Comparison of ENCODE assay signal across 1 cellular context in the genomic region with DNA sequence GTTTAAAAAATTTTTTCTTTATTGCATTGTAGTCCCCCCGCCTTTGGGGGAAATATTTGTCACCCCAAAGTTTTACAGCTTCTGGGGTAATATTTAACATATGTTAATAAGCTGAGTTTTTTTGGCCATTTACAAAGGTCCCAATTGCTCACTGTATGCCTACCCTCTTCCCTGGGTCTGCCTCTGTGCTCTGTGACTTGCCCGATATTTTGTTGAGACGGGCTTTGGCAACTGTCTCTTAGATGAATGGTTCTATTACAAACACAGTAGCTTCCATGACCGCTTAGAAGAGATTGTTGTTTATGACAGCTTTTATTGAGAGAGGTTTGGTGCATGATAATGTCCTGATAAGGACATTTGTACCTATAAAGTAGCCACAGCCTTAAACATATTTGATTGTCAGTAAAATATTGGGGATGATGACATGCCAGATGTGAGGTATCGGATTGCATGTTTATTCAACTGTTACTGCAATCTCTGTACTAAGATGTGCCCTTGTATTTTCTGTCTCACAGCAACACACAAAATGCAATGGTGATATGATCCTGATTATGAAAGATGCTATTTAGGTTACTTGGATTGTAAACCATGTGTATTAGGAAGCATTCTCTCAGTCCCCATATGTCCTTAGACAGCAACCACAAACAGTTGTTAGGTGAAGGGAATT.
TF ChIP-seq lines count a peak whose summit lies in the region.

No MANE protein-coding gene starts in this region.

TF ChIP-seq in HEK293, 187 proteins besides CTCF, POLR2A, EP300 and RAD21 (continued from another document and continues in another):
- TF ChIP-seq HOXC10 (CRISPR knock-in tag; IDR thresholded peaks at IDR 0.05) (no peak), ZBTB17 (tag by site-specific recombination; IDR thresholded peaks at IDR 0.05) (no peak), KLF10 (tag by site-specific recombination; IDR thresholded peaks at IDR 0.05) (no peak), ZFHX2 (tag by site-specific recombination; conservative IDR thresholded peaks at IDR 0.05) (no peak), ZNF544 (tag by site-specific recombination; IDR thresholded peaks at IDR 0.05) (no peak), ZNF155 (tag by site-specific recombination; IDR thresholded peaks at IDR 0.05) (no peak), REPIN1 (tag by site-specific recombination; IDR thresholded peaks at IDR 0.05; ENCODE audit: low read depth) (no peak), BCL6B (tag by site-specific recombination; IDR thresholded peaks at IDR 0.05) (no peak), ZNF664 (tag by site-specific recombination; IDR thresholded peaks at IDR 0.05) (peak; percentile 73; the same call in 1 of the 2 replicates), ZSCAN30 (tag by site-specific recombination; IDR thresholded peaks at IDR 0.05) (peak; percentile 98), ZFP69B (tag by site-specific recombination; IDR thresholded peaks at IDR 0.05) (no peak), ZNF140 (tag by site-specific recombination; IDR thresholded peaks at IDR 0.05) (no peak), ZBTB49 (tag by site-specific recombination; IDR thresholded peaks at IDR 0.05; ENCODE audit: low read depth) (no peak), SP7 (tag by site-specific recombination; IDR thresholded peaks at IDR 0.05) (peak; percentile 33; the same call in 1 of the 2 replicates), ZNF366 (tag by site-specific recombination; conservative IDR thresholded peaks at IDR 0.05) (0 out of 2 replicates have a peak, but pooled peaks have one; percentile 35), HOXD13 (CRISPR knock-in tag; IDR thresholded peaks at IDR 0.05; ENCODE audit: borderline replicate concordance) (no peak), GLI2 (tag by site-specific recombination; IDR thresholded peaks at IDR 0.05; ENCODE audit: borderline replicate concordance, low read depth) (no peak), ZBTB11 (tag by site-specific recombination; conservative IDR thresholded peaks at IDR 0.05; ENCODE audit: low read depth) (no peak)
- TF ChIP-seq, protein P1, sequence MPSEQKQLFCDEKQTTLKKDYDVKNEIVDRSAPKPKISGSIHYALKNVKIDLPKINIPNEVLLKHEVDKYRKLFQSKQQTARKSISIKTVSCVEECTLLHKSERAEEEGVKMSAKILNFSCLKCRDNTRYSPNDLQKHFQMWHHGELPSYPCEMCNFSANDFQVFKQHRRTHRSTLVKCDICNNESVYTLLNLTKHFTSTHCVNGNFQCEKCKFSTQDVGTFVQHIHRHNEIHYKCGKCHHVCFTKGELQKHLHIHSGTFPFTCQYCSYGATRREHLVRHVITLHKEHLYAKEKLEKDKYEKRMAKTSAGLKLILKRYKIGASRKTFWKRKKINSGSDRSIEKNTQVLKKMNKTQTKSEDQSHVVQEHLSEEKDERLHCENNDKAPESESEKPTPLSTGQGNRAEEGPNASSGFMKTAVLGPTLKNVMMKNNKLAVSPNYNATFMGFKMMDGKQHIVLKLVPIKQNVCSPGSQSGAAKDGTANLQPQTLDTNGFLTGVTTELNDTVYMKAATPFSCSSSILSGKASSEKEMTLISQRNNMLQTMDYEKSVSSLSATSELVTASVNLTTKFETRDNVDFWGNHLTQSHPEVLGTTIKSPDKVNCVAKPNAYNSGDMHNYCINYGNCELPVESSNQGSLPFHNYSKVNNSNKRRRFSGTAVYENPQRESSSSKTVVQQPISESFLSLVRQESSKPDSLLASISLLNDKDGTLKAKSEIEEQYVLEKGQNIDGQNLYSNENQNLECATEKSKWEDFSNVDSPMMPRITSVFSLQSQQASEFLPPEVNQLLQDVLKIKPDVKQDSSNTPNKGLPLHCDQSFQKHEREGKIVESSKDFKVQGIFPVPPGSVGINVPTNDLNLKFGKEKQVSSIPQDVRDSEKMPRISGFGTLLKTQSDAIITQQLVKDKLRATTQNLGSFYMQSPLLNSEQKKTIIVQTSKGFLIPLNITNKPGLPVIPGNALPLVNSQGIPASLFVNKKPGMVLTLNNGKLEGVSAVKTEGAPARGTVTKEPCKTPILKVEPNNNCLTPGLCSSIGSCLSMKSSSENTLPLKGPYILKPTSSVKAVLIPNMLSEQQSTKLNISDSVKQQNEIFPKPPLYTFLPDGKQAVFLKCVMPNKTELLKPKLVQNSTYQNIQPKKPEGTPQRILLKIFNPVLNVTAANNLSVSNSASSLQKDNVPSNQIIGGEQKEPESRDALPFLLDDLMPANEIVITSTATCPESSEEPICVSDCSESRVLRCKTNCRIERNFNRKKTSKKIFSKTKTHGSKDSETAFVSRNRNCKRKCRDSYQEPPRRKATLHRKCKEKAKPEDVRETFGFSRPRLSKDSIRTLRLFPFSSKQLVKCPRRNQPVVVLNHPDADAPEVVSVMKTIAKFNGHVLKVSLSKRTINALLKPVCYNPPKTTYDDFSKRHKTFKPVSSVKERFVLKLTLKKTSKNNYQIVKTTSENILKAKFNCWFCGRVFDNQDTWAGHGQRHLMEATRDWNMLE (tag by site-specific recombination; conservative IDR thresholded peaks at IDR 0.05; ENCODE audit: low read depth) = no peak
- TF ChIP-seq, protein P2, sequence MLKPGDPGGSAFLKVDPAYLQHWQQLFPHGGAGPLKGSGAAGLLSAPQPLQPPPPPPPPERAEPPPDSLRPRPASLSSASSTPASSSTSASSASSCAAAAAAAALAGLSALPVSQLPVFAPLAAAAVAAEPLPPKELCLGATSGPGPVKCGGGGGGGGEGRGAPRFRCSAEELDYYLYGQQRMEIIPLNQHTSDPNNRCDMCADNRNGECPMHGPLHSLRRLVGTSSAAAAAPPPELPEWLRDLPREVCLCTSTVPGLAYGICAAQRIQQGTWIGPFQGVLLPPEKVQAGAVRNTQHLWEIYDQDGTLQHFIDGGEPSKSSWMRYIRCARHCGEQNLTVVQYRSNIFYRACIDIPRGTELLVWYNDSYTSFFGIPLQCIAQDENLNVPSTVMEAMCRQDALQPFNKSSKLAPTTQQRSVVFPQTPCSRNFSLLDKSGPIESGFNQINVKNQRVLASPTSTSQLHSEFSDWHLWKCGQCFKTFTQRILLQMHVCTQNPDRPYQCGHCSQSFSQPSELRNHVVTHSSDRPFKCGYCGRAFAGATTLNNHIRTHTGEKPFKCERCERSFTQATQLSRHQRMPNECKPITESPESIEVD (tag by site-specific recombination; IDR thresholded peaks at IDR 0.05) = peak; percentile 51
- TF ChIP-seq, protein P3, sequence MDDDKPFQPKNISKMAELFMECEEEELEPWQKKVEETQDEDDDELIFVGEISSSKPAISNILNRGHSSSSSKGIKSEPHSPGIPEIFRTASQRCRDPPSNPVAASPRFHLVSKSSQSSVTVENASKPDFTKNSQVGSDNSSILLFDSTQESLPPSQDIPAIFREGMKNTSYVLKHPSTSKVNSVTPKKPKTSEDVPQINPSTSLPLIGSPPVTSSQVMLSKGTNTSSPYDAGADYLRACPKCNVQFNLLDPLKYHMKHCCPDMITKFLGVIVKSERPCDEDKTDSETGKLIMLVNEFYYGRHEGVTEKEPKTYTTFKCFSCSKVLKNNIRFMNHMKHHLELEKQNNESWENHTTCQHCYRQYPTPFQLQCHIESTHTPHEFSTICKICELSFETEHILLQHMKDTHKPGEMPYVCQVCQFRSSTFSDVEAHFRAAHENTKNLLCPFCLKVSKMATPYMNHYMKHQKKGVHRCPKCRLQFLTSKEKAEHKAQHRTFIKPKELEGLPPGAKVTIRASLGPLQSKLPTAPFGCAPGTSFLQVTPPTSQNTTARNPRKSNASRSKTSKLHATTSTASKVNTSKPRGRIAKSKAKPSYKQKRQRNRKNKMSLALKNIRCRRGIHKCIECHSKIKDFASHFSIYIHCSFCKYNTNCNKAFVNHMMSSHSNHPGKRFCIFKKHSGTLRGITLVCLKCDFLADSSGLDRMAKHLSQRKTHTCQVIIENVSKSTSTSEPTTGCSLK (tag by site-specific recombination; IDR thresholded peaks at IDR 0.05) = no peak
- TF ChIP-seq, protein P4, sequence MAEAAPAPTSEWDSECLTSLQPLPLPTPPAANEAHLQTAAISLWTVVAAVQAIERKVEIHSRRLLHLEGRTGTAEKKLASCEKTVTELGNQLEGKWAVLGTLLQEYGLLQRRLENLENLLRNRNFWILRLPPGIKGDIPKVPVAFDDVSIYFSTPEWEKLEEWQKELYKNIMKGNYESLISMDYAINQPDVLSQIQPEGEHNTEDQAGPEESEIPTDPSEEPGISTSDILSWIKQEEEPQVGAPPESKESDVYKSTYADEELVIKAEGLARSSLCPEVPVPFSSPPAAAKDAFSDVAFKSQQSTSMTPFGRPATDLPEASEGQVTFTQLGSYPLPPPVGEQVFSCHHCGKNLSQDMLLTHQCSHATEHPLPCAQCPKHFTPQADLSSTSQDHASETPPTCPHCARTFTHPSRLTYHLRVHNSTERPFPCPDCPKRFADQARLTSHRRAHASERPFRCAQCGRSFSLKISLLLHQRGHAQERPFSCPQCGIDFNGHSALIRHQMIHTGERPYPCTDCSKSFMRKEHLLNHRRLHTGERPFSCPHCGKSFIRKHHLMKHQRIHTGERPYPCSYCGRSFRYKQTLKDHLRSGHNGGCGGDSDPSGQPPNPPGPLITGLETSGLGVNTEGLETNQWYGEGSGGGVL (tag by site-specific recombination; IDR thresholded peaks at IDR 0.05) = no peak
